In the genomic region with DNA sequence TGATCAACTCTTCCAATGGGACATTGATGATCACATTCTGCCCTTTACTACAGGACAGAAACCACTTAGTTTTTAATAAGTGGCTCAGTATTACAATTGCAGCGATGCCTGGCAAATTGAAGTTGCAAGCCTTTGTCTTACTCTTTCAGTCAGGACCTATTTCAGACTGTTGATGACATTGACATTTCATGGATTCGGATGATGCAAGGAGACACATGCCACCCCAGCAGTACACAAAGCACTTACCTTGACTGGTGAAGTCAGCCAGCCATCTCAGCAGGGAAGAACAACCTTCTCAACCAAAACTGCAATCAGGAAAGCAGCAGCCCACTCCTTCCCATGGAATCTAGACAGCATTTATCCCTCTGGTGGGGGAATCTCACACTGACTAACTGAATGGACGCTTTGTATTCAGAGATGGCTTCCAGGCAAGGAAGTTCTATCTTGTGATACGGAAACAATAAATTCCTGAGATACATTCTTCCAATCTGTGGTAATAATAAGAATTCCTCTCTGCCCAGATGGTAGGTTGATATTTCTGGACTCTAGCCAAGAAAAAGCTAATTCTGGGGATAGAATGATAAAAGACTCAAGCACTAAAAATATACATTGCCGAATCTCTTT, we compare ENCODE assay signal across 15 cellular contexts. TPM values are rescaled to one million over a fixed set of nuclear protein-coding genes. Genes with fewer than 3 reads are reported as not detected.
A peak's percentile ranks its signal among the peaks of the same experiment; 100 is the strongest.
DNase-seq lines count a peak whose midpoint lies in the region; ATAC-seq and TF ChIP-seq lines count a peak whose summit lies in the region.
"Had no signal": no experiment of that assay in that cellular context is flagged by ENCODE, and none has a peak within 500 bp of the region (broad histone marks: within the 10 kb centered on the region; RNA-seq: fewer than 3 reads in every experiment).

No MANE protein-coding gene starts in this region.

- H3K9me3 ChIP-seq in A673 (ENCODE audit: low read depth, low read length, poor library complexity, severe bottlenecking), result no peaks in the 10 kb centered on the region

- intact Hi-C loops in A673 (cut with micrococcal nuclease; ENCODE audit: unreplicated experiment), result no loop called here

- no peaks in the 10 kb centered on the region for H3K27me3 ChIP-seq in A673 (replicated peaks; ENCODE audit: insufficient read depth, low read depth, low read length, poor library complexity)

- no peak overlapping the region for H3K4me3 ChIP-seq in A673 (ENCODE audit: low read depth, low read length, poor library complexity, severe bottlenecking)

- CTCF ChIA-PET in A673 (lab: Charles Lee), result no interaction called here

- H3K4me1 ChIP-seq in A673 (ENCODE audit: insufficient read depth, low read length, poor library complexity, severe bottlenecking), result no peaks in the 10 kb centered on the region

- no peak overlapping the region for H3K27ac ChIP-seq in A673 (ENCODE audit: low read depth, low read length, poor library complexity, severe bottlenecking)

- ATAC-seq in HG02763 (IDR thresholded peaks at IDR 0.05; ENCODE audit: unreplicated experiment) (no peak), HG02870 (IDR thresholded peaks at IDR 0.05; ENCODE audit: unreplicated experiment) (no peak)
- ATAC-seq: activated CD4-positive, alpha-beta T cell treated with anti-CD3 and anti-CD28 coated beads for 36 hours; left ventricle myocardium superior; T-cell had no signal

- DNase-seq in A673 (ENCODE audit: low spot score) (peak; percentile 25), cerebellar cortex (ENCODE audit: low spot score) (peak; percentile 58), lung microvascular endothelial cell (ENCODE audit: low read depth in 2 of 2) (peak; percentile 22 to 81)
- DNase-seq in activated effector memory CD4-positive, alpha-beta T cell treated with anti-CD3 and anti-CD28 coated beads, Interleukin-2, amount 50 U/mL, for 16 hours, result no peak
- DNase-seq in activated CD4-positive, alpha-beta T cell treated with anti-CD3 and anti-CD28 coated beads for 4 hours, result no peak
- DNase-seq: activated CD4-positive, alpha-beta T cell treated with anti-CD3 and anti-CD28 coated beads for 36 hours; AML-193; head of caudate nucleus; left ventricle myocardium superior; NCI-H2081 treated with DMSO at 0.1 percent for 48 hours; nucleus accumbens; T-cell had no signal

- POLR2A ChIA-PET in A673 (lab: Charles Lee; ENCODE audit: low non-redundant PET), result no interaction called here

- no peak for TF ChIP-seq CTCF in A673 (conservative IDR thresholded peaks at IDR 0.05; ENCODE audit: low read depth, low read length)

- peaks cover 80% of the 10 kb centered on the region for H3K36me3 ChIP-seq in A673 (ENCODE audit: insufficient read depth, low read length, poor library complexity, severe bottlenecking)

- no peak for TF ChIP-seq RAD21 in Ishikawa (IDR thresholded peaks at IDR 0.05; ENCODE audit: low read depth)

- TF ChIP-seq EP300 in Ishikawa (IDR thresholded peaks at IDR 0.05; ENCODE audit: borderline replicate concordance), result no peak

- BruUV-seq in A673 (replicated peaks; lab: Mats Ljungman, UMichigan), result no TSS peak

TF ChIP-seq in Ishikawa, 13 proteins besides CTCF, POLR2A, EP300 and RAD21:
- no peak for TF ChIP-seq YY1 (IDR thresholded peaks at IDR 0.05; ENCODE audit: low read depth)
- peak; percentile 31; the same call in 1 of the 2 replicates for TF ChIP-seq NFIC (IDR thresholded peaks at IDR 0.05)
- no peak for TF ChIP-seq ZBTB7A (IDR thresholded peaks at IDR 0.05; ENCODE audit: low read depth)

RNA-seq across cellular contexts. Expression of a gene that starts 24.8 kb away (rescaled TPM):
- total RNA-seq in A673 (2021), result 38.8 and 45.4 TPM in 2 replicates
- 10.7 and 10.9 TPM in 2 replicates for total RNA-seq in lung microvascular endothelial cell

RNA-seq across cellular contexts. Expression of a gene that starts 25.4 kb away (rescaled TPM):
- 27.3 and 30.4 TPM in 2 replicates for total RNA-seq in A673 (2021)
- 8.5 TPM in 2 replicates for total RNA-seq in lung microvascular endothelial cell

RNA-seq across cellular contexts. Expression of a gene that starts 44.6 kb away (rescaled TPM):
- total RNA-seq in A673 (2021), result not detected in 2 replicates
- total RNA-seq in lung microvascular endothelial cell, result not detected in 2 replicates
- total RNA-seq: activated CD4-positive, alpha-beta T cell treated with anti-CD3 and anti-CD28 coated beads for 36 hours; T-cell had no signal

RNA-seq across cellular contexts. Expression of a gene that starts 55.3 kb away (rescaled TPM):
- total RNA-seq in A673 (2021) (not detected in 2 replicates), lung microvascular endothelial cell (not detected in 2 replicates)
- total RNA-seq: activated CD4-positive, alpha-beta T cell treated with anti-CD3 and anti-CD28 coated beads for 36 hours; left ventricle myocardium superior; T-cell had no signal

RNA-seq across cellular contexts. Expression of a gene that starts 56.6 kb away (rescaled TPM):
- total RNA-seq in A673 (2021) (not detected in 2 replicates), lung microvascular endothelial cell (not detected in 2 replicates)
- total RNA-seq: activated CD4-positive, alpha-beta T cell treated with anti-CD3 and anti-CD28 coated beads for 36 hours; left ventricle myocardium superior had no signal

Comparison
In these comparisons a context has a peak if more than half of its experiments do, and no peak if none do; other contexts are left out.
1. DNase-seq: peak in A673 (single experiment), cerebellar cortex (single experiment) and lung microvascular endothelial cell (2 of 2); none in activated effector memory CD4-positive, alpha-beta T cell treated with anti-CD3 and anti-CD28 coated beads, Interleukin-2, amount 50 U/mL, for 16 hours (single experiment) and activated CD4-positive, alpha-beta T cell treated with anti-CD3 and anti-CD28 coated beads for 4 hours (0 of 2).